Comparison of ENCODE assay signal across 16 cellular contexts in the genomic region with DNA sequence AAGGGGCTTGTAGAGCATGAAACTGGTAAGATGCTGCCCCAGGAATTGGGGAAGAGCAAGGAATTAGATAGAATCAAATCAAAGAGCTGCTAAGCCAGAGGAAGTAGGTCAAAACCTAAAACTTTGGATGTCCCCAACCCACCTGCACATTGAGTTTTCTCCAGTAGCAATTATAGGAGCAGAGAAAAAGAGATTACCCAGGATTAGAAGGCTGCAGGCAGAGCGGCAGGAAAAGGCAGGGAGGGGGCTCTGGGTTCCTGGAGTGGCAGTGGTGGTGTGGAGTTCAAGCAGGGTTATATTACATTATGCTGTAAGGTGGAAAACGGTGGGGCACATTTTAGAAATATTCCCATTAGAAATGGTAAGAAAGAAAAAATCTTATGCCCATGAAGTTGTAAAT.
DNase-seq lines count a peak whose midpoint lies in the region; ATAC-seq and TF ChIP-seq lines count a peak whose summit lies in the region.
"Had no signal": no experiment of that assay in that cellular context is flagged by ENCODE, and none has a peak within 500 bp of the region (broad histone marks: within the 10 kb centered on the region; RNA-seq: fewer than 3 reads in every experiment).

No MANE protein-coding gene starts in this region.

- TF ChIP-seq CTCF in WERI-Rb-1 (IDR thresholded peaks at IDR 0.05; ENCODE audit: low read depth, low read length): no peak
- no peak for TF ChIP-seq CTCF in neural crest cell (conservative IDR thresholded peaks at IDR 0.05)
- TF ChIP-seq CTCF in dorsolateral prefrontal cortex (IDR thresholded peaks at IDR 0.05 in 54 of 56, conservative IDR thresholded peaks at IDR 0.05 in 2 of 56; ENCODE audit: low read depth in 1 of 56, partially characterized antibody in 56 of 56): no peak
- no peak for TF ChIP-seq CTCF in hepatocyte (IDR thresholded peaks at IDR 0.05; ENCODE audit: poor library complexity)

- no peaks in the 10 kb centered on the region for H3K9me2 ChIP-seq in hepatocyte (replicated peaks; ENCODE audit: insufficient read depth)

- H3K79me2 ChIP-seq in hepatocyte: peaks cover 81% of the 10 kb centered on the region

- no peaks in the 10 kb centered on the region for H3K27me3 Mint-ChIP-seq in stimulated activated naive CD8-positive, alpha-beta T cell treated with anti-CD3 and anti-CD28 coated beads, Interleukin-15, amount 100 ng/mL, for 72 hours
- H3K27me3 Mint-ChIP-seq in neural crest cell (ENCODE audit: low read depth): no peaks in the 10 kb centered on the region
- H3K27me3 Mint-ChIP-seq: CD4-positive, CD25-positive, alpha-beta regulatory T cell; IgD-negative memory B cell had no signal

- no peaks in the 10 kb centered on the region for H4K20me1 ChIP-seq in hepatocyte (ENCODE audit: insufficient read depth, poor library complexity, severe bottlenecking)

- 60% methylated on average over 2 of the region's 2 CpGs for WGBS in hepatocyte (ENCODE audit: low lambda C conversion rate, missing lambda C conversion rate)

- peaks cover 94% of the 10 kb centered on the region for H3K4me1 Mint-ChIP-seq in stimulated activated naive CD8-positive, alpha-beta T cell treated with anti-CD3 and anti-CD28 coated beads, Interleukin-15, amount 100 ng/mL, for 72 hours
- peaks cover 49% of the 10 kb centered on the region for H3K4me1 Mint-ChIP-seq in neural crest cell

- H2AFZ ChIP-seq in hepatocyte: no peak overlapping the region
- H2AFZ ChIP-seq: GM23248 had no signal

- no peaks in the 10 kb centered on the region for H3K36me3 ChIP-seq in WERI-Rb-1
- H3K36me3 ChIP-seq in hepatocyte (replicated peaks; ENCODE audit: insufficient read depth, low read depth): no peaks in the 10 kb centered on the region
- H3K36me3 ChIP-seq: BLaER1 had no signal

- no peak for ATAC-seq in stimulated activated naive CD8-positive, alpha-beta T cell treated with anti-CD3 and anti-CD28 coated beads, Interleukin-15, amount 100 ng/mL, for 72 hours
- ATAC-seq in stimulated activated naive CD8-positive, alpha-beta T cell treated with anti-CD3 and anti-CD28 coated beads, Interleukin-15, Interleukin-2, amounts not matched to agents 100 U/mL and 50 U/mL, for 24 hours: no peak
- ATAC-seq in GM21526 (IDR thresholded peaks at IDR 0.05; ENCODE audit: low FRiP score, unreplicated experiment): no peak
- ATAC-seq: GM12878 had no signal

- H3K27ac Mint-ChIP-seq in stimulated activated naive CD8-positive, alpha-beta T cell treated with anti-CD3 and anti-CD28 coated beads, Interleukin-15, amount 100 ng/mL, for 72 hours: peak overlapping the region; percentile 3 to 35
- no peak overlapping the region for H3K27ac Mint-ChIP-seq in neural crest cell (ENCODE audit: unreplicated experiment)

- no peak for DNase-seq in stimulated activated naive CD8-positive, alpha-beta T cell treated with anti-CD3 and anti-CD28 coated beads, Interleukin-15, amount 100 ng/mL, for 72 hours
- DNase-seq in stimulated activated naive CD8-positive, alpha-beta T cell treated with anti-CD3 and anti-CD28 coated beads, Interleukin-15, Interleukin-2, amounts not matched to agents 100 U/mL and 50 U/mL, for 24 hours: no peak
- DNase-seq in WERI-Rb-1 (peak; percentile 75), neural crest cell (ENCODE audit: low read depth, low spot score) (no peak), dorsolateral prefrontal cortex (no peak), hepatocyte (ENCODE audit: low spot score) (no peak)
- DNase-seq: 8988T; AML-193; Calu3; CD4-positive, CD25-positive, alpha-beta regulatory T cell; DMS79; GM23248 had no signal

- H3K27me3 ChIP-seq in WERI-Rb-1 (ENCODE audit: insufficient read depth, low read depth, severe bottlenecking) (no peaks in the 10 kb centered on the region), dorsolateral prefrontal cortex (no peaks in the 10 kb centered on the region), hepatocyte (no peaks in the 10 kb centered on the region)
- H3K27me3 ChIP-seq: BLaER1 had no signal

- H3K9me3 ChIP-seq in WERI-Rb-1 (ENCODE audit: severe bottlenecking) (no peaks in the 10 kb centered on the region), hepatocyte (ENCODE audit: low read depth) (no peaks in the 10 kb centered on the region)
- H3K9me3 ChIP-seq: BLaER1 had no signal

- H3K4me1 ChIP-seq in hepatocyte (ENCODE audit: insufficient read depth): peaks cover 42% of the 10 kb centered on the region

- H3K36me3 Mint-ChIP-seq in neural crest cell (ENCODE audit: low read depth): no peaks in the 10 kb centered on the region
- H3K36me3 Mint-ChIP-seq: CD4-positive, CD25-positive, alpha-beta regulatory T cell had no signal

- no peak overlapping the region for H3K4me2 ChIP-seq in hepatocyte
- H3K4me2 ChIP-seq: BLaER1 had no signal

- no peak overlapping the region for H3K27ac ChIP-seq in WERI-Rb-1
- H3K27ac ChIP-seq in dorsolateral prefrontal cortex: no peak overlapping the region
- H3K27ac ChIP-seq in hepatocyte: no peak overlapping the region
- H3K27ac ChIP-seq: BLaER1, GM23248 had no signal

- H3K4me3 ChIP-seq in WERI-Rb-1 (ENCODE audit: low read depth, low read length): no peak overlapping the region
- H3K4me3 ChIP-seq in dorsolateral prefrontal cortex: no peak overlapping the region
- H3K4me3 ChIP-seq in hepatocyte: no peak overlapping the region
- H3K4me3 ChIP-seq: BLaER1, GM12878, GM23248 had no signal

- no peak overlapping the region for H3K4me3 Mint-ChIP-seq in stimulated activated naive CD8-positive, alpha-beta T cell treated with anti-CD3 and anti-CD28 coated beads, Interleukin-15, amount 100 ng/mL, for 72 hours
- H3K4me3 Mint-ChIP-seq in neural crest cell: peak overlapping the region; percentile 28
- H3K4me3 Mint-ChIP-seq: IgD-negative memory B cell had no signal

- intact Hi-C loops in dorsolateral prefrontal cortex (cut with DNase I): loop anchor here in 1 of 2 donors (5.0 kb wide), 1 partner anchor 67 kb away; a partner anchor contains a TSS

- no peaks in the 10 kb centered on the region for H3K9me3 Mint-ChIP-seq in stimulated activated naive CD8-positive, alpha-beta T cell treated with anti-CD3 and anti-CD28 coated beads, Interleukin-15, amount 100 ng/mL, for 72 hours
- H3K9me3 Mint-ChIP-seq in neural crest cell: no peaks in the 10 kb centered on the region
- H3K9me3 Mint-ChIP-seq: CD4-positive, CD25-positive, alpha-beta regulatory T cell; IgD-negative memory B cell had no signal
